ENCODE assay signal across 19 cellular contexts in genomic region chr13:57740719-57741118, GRCh38.
A peak's percentile ranks its signal among the peaks of the same experiment; 100 is the strongest.
DNase-seq lines count a peak whose midpoint lies in the region; ATAC-seq and TF ChIP-seq lines count a peak whose summit lies in the region.
"Had no signal": no experiment of that assay in that cellular context is flagged by ENCODE, and none has a peak within 500 bp of the region (broad histone marks: within the 10 kb centered on the region; RNA-seq: fewer than 3 reads in every experiment).

No MANE protein-coding gene starts in this region.

- H3K36me3 ChIP-seq in A673 (ENCODE audit: insufficient read depth, low read length, poor library complexity, severe bottlenecking) (no peaks in the 10 kb centered on the region), fibroblast of lung (ENCODE audit: control insufficient read depth, insufficient read depth, low read length) (no peaks in the 10 kb centered on the region)
- H3K36me3 ChIP-seq: pancreas, thoracic aorta had no signal

- no peaks in the 10 kb centered on the region for H3K79me2 ChIP-seq in fibroblast of lung (ENCODE audit: control insufficient read depth, insufficient read depth, low read length)

- H3K4me3 ChIP-seq in A673 (ENCODE audit: low read depth, low read length, poor library complexity, severe bottlenecking) (no peak overlapping the region), fibroblast of lung (replicated peaks in 1 of 4; ENCODE audit: control extremely low read depth in 1 of 4, insufficient read depth in 1 of 4, low read depth in 3 of 4, low read length in 4 of 4) (no peak overlapping the region)
- H3K4me3 ChIP-seq: pancreas, thoracic aorta had no signal

- POLR2A ChIA-PET in A673 (lab: Charles Lee; ENCODE audit: low non-redundant PET) = no interaction called here

- TF ChIP-seq CTCF in A673 (conservative IDR thresholded peaks at IDR 0.05; ENCODE audit: low read depth, low read length) (no peak), fibroblast of lung (conservative IDR thresholded peaks at IDR 0.05 in 1 of 2, IDR thresholded peaks at IDR 0.05 in 1 of 2; ENCODE audit: low read depth in 1 of 2, low read length in 2 of 2) (no peak)

- BruUV-seq in A673 (replicated peaks; lab: Mats Ljungman, UMichigan) = no TSS peak

- intact Hi-C loops in A673 (cut with micrococcal nuclease; ENCODE audit: unreplicated experiment) = no loop called here

- no peak overlapping the region for H2AFZ ChIP-seq in fibroblast of lung (ENCODE audit: low read length)

- H4K20me1 ChIP-seq in fibroblast of lung (ENCODE audit: control insufficient read depth, extremely low read depth, insufficient read depth, low read length) = no peaks in the 10 kb centered on the region

- CTCF ChIA-PET in A673 (lab: Charles Lee) = no interaction called here

- no peaks in the 10 kb centered on the region for H3K9me3 ChIP-seq in A673 (ENCODE audit: low read depth, low read length, poor library complexity, severe bottlenecking)
- no peaks in the 10 kb centered on the region for H3K9me3 ChIP-seq in fibroblast of lung (ENCODE audit: control insufficient read depth, insufficient read depth, low read depth, low read length)
- H3K9me3 ChIP-seq: pancreas, thoracic aorta had no signal

- H3K27ac ChIP-seq in A673 (ENCODE audit: low read depth, low read length, poor library complexity, severe bottlenecking) (no peak overlapping the region), fibroblast of lung (ENCODE audit: insufficient read depth, low read length) (no peak overlapping the region)
- H3K27ac ChIP-seq: pancreas, thoracic aorta had no signal

- ATAC-seq in GM21381 (IDR thresholded peaks at IDR 0.05; ENCODE audit: unreplicated experiment) = no peak
- ATAC-seq in HG02571 (IDR thresholded peaks at IDR 0.05; ENCODE audit: unreplicated experiment) = no peak
- ATAC-seq: HCT116; naive thymus-derived CD4-positive, alpha-beta T cell; pancreas; stimulated activated memory B cell treated with anti-CD40 and anti-IgM and Interleukin-4, amounts not matched to agents 10 μg/mL and 1 μg/mL and 100 μg/mL, for 72 hours had no signal

- DNase-seq in A673 (ENCODE audit: low spot score) (peak; percentile 83), NCI-H446 (lab: John Stamatoyannopoulos, UW) (peak; percentile 64 to 87), fibroblast of lung (ENCODE audit: low read depth in 2 of 2) (peak; percentile 23 to 53), medulla oblongata (ENCODE audit: extremely low spot score) (peak; percentile 85), NOMO-1 treated with DMSO at 0.1 percent for 48 hours (lab: John Stamatoyannopoulos, UW; ENCODE audit: unreplicated experiment) (no peak), activated gamma-delta T cell treated with Interleukin-2 at 50 U/mL for 16 hours (no peak)
- DNase-seq: CD4-positive, alpha-beta memory T cell; dermis blood vessel endothelial cell; Kasumi-1; mesenchymal stem cell; naive thymus-derived CD4-positive, alpha-beta T cell; NCI-H2107; NCI-H524 treated with DMSO at 0.1 percent for 48 hours; pancreas had no signal

- H3K27me3 ChIP-seq in A673 (replicated peaks; ENCODE audit: insufficient read depth, low read depth, low read length, poor library complexity) = no peaks in the 10 kb centered on the region
- H3K27me3 ChIP-seq in fibroblast of lung (ENCODE audit: control insufficient read depth, insufficient read depth, low read length) = no peaks in the 10 kb centered on the region
- H3K27me3 ChIP-seq: pancreas had no signal

- no peak overlapping the region for H3K4me2 ChIP-seq in fibroblast of lung (ENCODE audit: extremely low read depth, insufficient read depth, low read length)

- H3K9ac ChIP-seq in fibroblast of lung (ENCODE audit: insufficient read depth, low read length) = no peak overlapping the region

- H3K4me1 ChIP-seq in A673 (ENCODE audit: insufficient read depth, low read length, poor library complexity, severe bottlenecking) (peaks cover 31% of the 10 kb centered on the region), fibroblast of lung (ENCODE audit: control insufficient read depth, extremely low read depth, insufficient read depth, low read length) (no peaks in the 10 kb centered on the region)
- H3K4me1 ChIP-seq: pancreas had no signal

Comparison
In these comparisons a context has a peak if more than half of its experiments do, and no peak if none do; other contexts are left out.
1. DNase-seq: peak in A673 (single experiment), NCI-H446 (2 of 2), fibroblast of lung (2 of 2) and medulla oblongata (single experiment); none in NOMO-1 treated with DMSO at 0.1 percent for 48 hours (single experiment) and activated gamma-delta T cell treated with Interleukin-2 at 50 U/mL for 16 hours (single experiment).